Comparison of ENCODE assay signal across 8 cellular contexts in genomic region chr2:127422631-127423475, GRCh38.
DNase-seq lines count a peak whose midpoint lies in the region; ATAC-seq and TF ChIP-seq lines count a peak whose summit lies in the region.

No MANE protein-coding gene starts in this region.

- no peaks in the 10 kb centered on the region for H3K9me3 Mint-ChIP-seq in T-helper 1 cell treated with Interleukin-12 subunit alpha and Interleukin-12 subunit beta and Interleukin-4 antibody, amounts not matched to agents 30 μg/mL and 1 μg/mL, for 36 hours

- no peak for ATAC-seq in HG02623 (IDR thresholded peaks at IDR 0.05; ENCODE audit: unreplicated experiment)

- peaks cover 53% of the 10 kb centered on the region for H3K27me3 Mint-ChIP-seq in T-helper 1 cell treated with Interleukin-12 subunit alpha and Interleukin-12 subunit beta and Interleukin-4 antibody, amounts not matched to agents 30 μg/mL and 1 μg/mL, for 36 hours (ENCODE audit: low read depth)

- TF ChIP-seq CTCF in fibroblast of mammary gland (conservative IDR thresholded peaks at IDR 0.05; ENCODE audit: control insufficient read depth, insufficient read depth, low read depth, low read length) = no peak
- no peak for TF ChIP-seq CTCF in parathyroid adenoma (IDR thresholded peaks at IDR 0.05)

- H3K4me1 ChIP-seq in BLaER1 treated with 17β-estradiol and CSF1 and Interleukin-3, amounts not matched to agents 10 nM and 100 nM = peaks cover 28 to 63% (median 50%) of the 10 kb centered on the region in 10 experiments
- H3K4me1 ChIP-seq in HUES48 (ENCODE audit: control insufficient read depth, insufficient read depth, low read length) (peaks cover 10% of the 10 kb centered on the region), parathyroid adenoma (peaks cover 3% of the 10 kb centered on the region)

- H3K4me3 Mint-ChIP-seq in T-helper 1 cell treated with Interleukin-12 subunit alpha and Interleukin-12 subunit beta and Interleukin-4 antibody, amounts not matched to agents 30 μg/mL and 1 μg/mL, for 36 hours = peak overlapping the region; percentile 54

- H3K4me2 ChIP-seq in BLaER1 treated with 17β-estradiol and CSF1 and Interleukin-3, amounts not matched to agents 10 nM and 100 nM = peak overlapping the region; percentile 74 to 99 (median 88)
- H3K4me2 ChIP-seq in parathyroid adenoma (ENCODE audit: low read length) = no peak overlapping the region

- peaks cover 0 to 11% (median 5%) of the 10 kb centered on the region in 11 experiments; a peak in 9 of 22 replicates for H4K20me1 ChIP-seq in BLaER1 treated with 17β-estradiol and CSF1 and Interleukin-3, amounts not matched to agents 10 nM and 100 nM

- DNase-seq in fibroblast of mammary gland (ENCODE audit: low read depth) = no peak
- DNase-seq in GM03348 (ENCODE audit: low spot score) = no peak
- no peak for DNase-seq in NCI-H187 (lab: John Stamatoyannopoulos, UW)

- H3K27ac Mint-ChIP-seq in T-helper 1 cell treated with Interleukin-12 subunit alpha and Interleukin-12 subunit beta and Interleukin-4 antibody, amounts not matched to agents 30 μg/mL and 1 μg/mL, for 36 hours = no peak overlapping the region

- peak overlapping the region; percentile 22 to 66 (median 46); a peak in 16 of 20 replicates for H3K4me3 ChIP-seq in BLaER1 treated with 17β-estradiol and CSF1 and Interleukin-3, amounts not matched to agents 10 nM and 100 nM
- peak overlapping the region; percentile 57 for H3K4me3 ChIP-seq in HUES48 (ENCODE audit: low read depth, low read length)
- peak overlapping the region; percentile 21 for H3K4me3 ChIP-seq in fibroblast of mammary gland (ENCODE audit: control insufficient read depth, low read depth, low read length)
- no peak overlapping the region for H3K4me3 ChIP-seq in parathyroid adenoma (ENCODE audit: low read depth, low read length)

- H2AFZ ChIP-seq in parathyroid adenoma = peak overlapping the region; percentile 77

- H3K4me1 Mint-ChIP-seq in T-helper 1 cell treated with Interleukin-12 subunit alpha and Interleukin-12 subunit beta and Interleukin-4 antibody, amounts not matched to agents 30 μg/mL and 1 μg/mL, for 36 hours (ENCODE audit: low read depth) = peaks cover 1% of the 10 kb centered on the region

- no peaks in the 10 kb centered on the region for H3K36me3 ChIP-seq in BLaER1 treated with 17β-estradiol and CSF1 and Interleukin-3, amounts not matched to agents 10 nM and 100 nM
- H3K36me3 ChIP-seq in HUES48 (ENCODE audit: control insufficient read depth, insufficient read depth, low read length) (no peaks in the 10 kb centered on the region), parathyroid adenoma (ENCODE audit: control insufficient read depth, insufficient read depth, low read length) (no peaks in the 10 kb centered on the region)

- H3K36me3 Mint-ChIP-seq in T-helper 1 cell treated with Interleukin-12 subunit alpha and Interleukin-12 subunit beta and Interleukin-4 antibody, amounts not matched to agents 30 μg/mL and 1 μg/mL, for 36 hours (ENCODE audit: low read depth) = no peaks in the 10 kb centered on the region

- peaks cover 28 to 46% (median 36%) of the 10 kb centered on the region in 11 experiments for H3K27me3 ChIP-seq in BLaER1 treated with 17β-estradiol and CSF1 and Interleukin-3, amounts not matched to agents 10 nM and 100 nM
- H3K27me3 ChIP-seq in HUES48 (ENCODE audit: control insufficient read depth, insufficient read depth, low read length) (peaks cover 48% of the 10 kb centered on the region), parathyroid adenoma (ENCODE audit: control insufficient read depth, insufficient read depth, low read length) (peaks cover 7% of the 10 kb centered on the region)

- no peaks in the 10 kb centered on the region for H3K79me2 ChIP-seq in parathyroid adenoma

- no peak overlapping the region for H3K27ac ChIP-seq in BLaER1 treated with 17β-estradiol and CSF1 and Interleukin-3, amounts not matched to agents 10 nM and 100 nM
- no peak overlapping the region for H3K27ac ChIP-seq in HUES48 (ENCODE audit: low read depth, low read length)
- H3K27ac ChIP-seq in parathyroid adenoma = no peak overlapping the region

- no peaks in the 10 kb centered on the region for H3K9me3 ChIP-seq in BLaER1 treated with 17β-estradiol and CSF1 and Interleukin-3, amounts not matched to agents 10 nM and 100 nM (replicated peaks in 1 of 11)
- H3K9me3 ChIP-seq in HUES48 (ENCODE audit: control insufficient read depth, insufficient read depth, low read length) = no peaks in the 10 kb centered on the region
- H3K9me3 ChIP-seq in parathyroid adenoma (ENCODE audit: control insufficient read depth, low read length) = no peaks in the 10 kb centered on the region

- H3K9ac ChIP-seq in BLaER1 treated with 17β-estradiol and CSF1 and Interleukin-3, amounts not matched to agents 10 nM and 100 nM = peak overlapping the region in 8 of 11 experiments; percentile 26 to 55 (median 40); a peak in 10 of 22 replicates
- no peak overlapping the region for H3K9ac ChIP-seq in HUES48 (ENCODE audit: low read depth, low read length)
- H3K9ac ChIP-seq in parathyroid adenoma = no peak overlapping the region

Comparison
In these comparisons a context has a peak if more than half of its experiments do, and no peak if none do; other contexts are left out.
1. H3K9ac ChIP-seq: peak in BLaER1 treated with 17β-estradiol and CSF1 and Interleukin-3, amounts not matched to agents 10 nM and 100 nM (8 of 11); none in HUES48 (single experiment) and parathyroid adenoma (single experiment).